40 cellular contexts compared by ENCODE assay signal in the genomic region with DNA sequence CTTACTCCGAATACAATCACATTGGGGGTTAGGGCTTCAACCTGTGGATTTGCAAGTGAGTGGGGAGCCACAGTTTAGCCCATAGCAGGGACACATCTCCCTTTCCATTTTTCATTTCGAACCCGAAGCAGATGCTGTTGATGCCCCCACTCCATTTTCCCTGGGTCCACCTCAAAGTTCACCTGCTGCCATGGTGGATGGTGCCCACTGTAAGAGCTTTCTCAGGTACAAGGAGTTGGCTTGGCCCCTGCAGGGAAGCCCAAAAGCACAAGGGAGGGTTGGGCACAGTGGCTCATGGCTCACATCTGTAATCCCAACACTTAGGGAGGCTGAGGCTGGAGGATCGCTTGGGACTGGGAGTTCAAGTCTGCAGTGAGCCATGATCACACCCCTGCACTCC. TPM values are rescaled to one million over a fixed set of nuclear protein-coding genes. Genes with fewer than 3 reads are reported as not detected.
"Had no signal": no experiment of that assay in that cellular context is flagged by ENCODE, and none has a peak within 500 bp of the region (broad histone marks: within the 10 kb centered on the region; RNA-seq: fewer than 3 reads in every experiment).

No MANE protein-coding gene starts in this region.

- H3K9me3 ChIP-seq: adrenal gland, body of pancreas, breast epithelium had no signal

- DNase-seq: activated B cell treated with CpG ODN at 0.5 μM for 24 hours; activated CD4-positive, alpha-beta memory T cell treated with anti-CD3 and anti-CD28 coated beads for 36 hours; activated CD4-positive, alpha-beta T cell treated with anti-CD3 and anti-CD28 coated beads for 4 hours; activated CD4-positive, alpha-beta T cell treated with anti-CD3 and anti-CD28 coated beads, Interleukin-2, amount 10 ng/mL, durations not matched to agents 24 days and 14 days; activated CD4-positive, alpha-beta T cell treated with anti-CD3 and anti-CD28 coated beads, Interleukin-2, amount 50 U/mL, for 1 hour; activated CD4-positive, alpha-beta T cell treated with anti-CD3 and anti-CD28 coated beads, Interleukin-2, amount 50 U/mL, for 4 hours; activated CD4-positive, CD25-positive, alpha-beta regulatory T cell treated with anti-CD3 and anti-CD28 coated beads, Interleukin-2, amount 50 U/mL, for 72 hours; activated CD8-positive, alpha-beta memory T cell treated with anti-CD3 and anti-CD28 coated beads, Interleukin-2, amount 50 U/mL, for 4 hours; activated CD8-positive, alpha-beta T cell treated with anti-CD3 and anti-CD28 coated beads for 36 hours; activated effector memory CD4-positive, alpha-beta T cell treated with anti-CD3 and anti-CD28 coated beads, Interleukin-2, amount 50 U/mL, for 16 hours; activated gamma-delta T cell treated with Interleukin-2 at 50 U/mL for 16 hours; activated naive CD4-positive, alpha-beta T cell; activated naive CD4-positive, alpha-beta T cell treated with anti-CD3 and anti-CD28 coated beads for 36 hours; activated naive CD4-positive, alpha-beta T cell treated with anti-CD3 and anti-CD28 coated beads, Interleukin-2, amount 50 U/mL, for 16 hours; activated naive CD8-positive, alpha-beta T cell treated with anti-CD3 and anti-CD28 coated beads for 36 hours; activated T-cell treated with anti-CD3 and anti-CD28 coated beads for 4 hours; activated T-cell treated with anti-CD3 and anti-CD28 coated beads, Interleukin-2, amount 50 U/mL, for 1 hour; activated T-cell treated with anti-CD3 and anti-CD28 coated beads, Interleukin-2, amount 50 U/mL, for 4 hours; activated T-cell treated with anti-CD3 and anti-CD28 coated beads, Interleukin-2, amount 50 U/mL, for 72 hours; adrenal gland; amniotic stem cell; aorta; body of pancreas; brain microvascular endothelial cell; caudate nucleus; cerebellar nuclear complex; T-helper 1 cell; T-helper 2 cell; T-helper 9 cell had no signal

- H3K27ac Mint-ChIP-seq: activated B cell treated with CpG ODN at 0.5 μM for 24 hours; activated CD4-positive, alpha-beta memory T cell treated with anti-CD3 and anti-CD28 coated beads for 36 hours; activated CD4-positive, alpha-beta T cell treated with anti-CD3 and anti-CD28 coated beads, Interleukin-2, amount 10 ng/mL, durations not matched to agents 24 days and 14 days; activated CD8-positive, alpha-beta T cell treated with anti-CD3 and anti-CD28 coated beads for 36 hours; activated naive CD4-positive, alpha-beta T cell treated with anti-CD3 and anti-CD28 coated beads for 36 hours; activated naive CD4-positive, alpha-beta T cell treated with anti-CD3 and anti-CD28 coated beads, Interleukin-2, amount 50 U/mL, for 72 hours; activated naive CD8-positive, alpha-beta T cell treated with anti-CD3 and anti-CD28 coated beads for 36 hours; activated T-cell treated with anti-CD3 and anti-CD28 coated beads, Interleukin-2, amount 50 U/mL, for 72 hours; activated T-helper 1 cell treated with anti-CD3 and anti-CD28 coated beads, Interleukin-12 subunit alpha, Interleukin-12 subunit beta, Interleukin-2, Interleukin-4 antibody, amounts not matched to agents 30 ng/mL and 10 ng/mL and 1 ng/mL, durations not matched to agents 14 hours and 24 hours and 36 hours; activated T-helper 17 cell treated with anti-CD3 and anti-CD28 coated beads, Interleukin-2, amount 50 U/mL, for 72 hours; T-helper 1 cell treated with Interleukin-12 subunit alpha and Interleukin-12 subunit beta and Interleukin-4 antibody, amounts not matched to agents 30 μg/mL and 1 μg/mL, for 36 hours had no signal

- H3K27me3 Mint-ChIP-seq: activated B cell treated with CpG ODN at 0.5 μM for 24 hours; activated CD4-positive, alpha-beta memory T cell treated with anti-CD3 and anti-CD28 coated beads for 36 hours; activated CD4-positive, alpha-beta T cell treated with anti-CD3 and anti-CD28 coated beads, Interleukin-2, amount 10 ng/mL, durations not matched to agents 24 days and 14 days; activated CD8-positive, alpha-beta T cell treated with anti-CD3 and anti-CD28 coated beads for 36 hours; activated naive CD8-positive, alpha-beta T cell treated with anti-CD3 and anti-CD28 coated beads for 36 hours; activated T-helper 17 cell treated with anti-CD3 and anti-CD28 coated beads, Interleukin-2, amount 50 U/mL, for 72 hours; central memory CD8-positive, alpha-beta T cell had no signal

- H3K27ac ChIP-seq: adrenal gland, body of pancreas, brain microvascular endothelial cell, breast epithelium, cardiac muscle cell, VCaP had no signal

- H3K4me1 ChIP-seq: adrenal gland, body of pancreas, breast epithelium had no signal

- H3K36me3 Mint-ChIP-seq: activated CD4-positive, alpha-beta memory T cell treated with anti-CD3 and anti-CD28 coated beads for 36 hours; activated naive CD4-positive, alpha-beta T cell treated with anti-CD3 and anti-CD28 coated beads, Interleukin-2, amount 50 U/mL, for 72 hours; activated naive CD8-positive, alpha-beta T cell treated with anti-CD3 and anti-CD28 coated beads for 36 hours had no signal

- H3K4me3 ChIP-seq: adrenal gland, body of pancreas, breast epithelium, cardiac muscle cell had no signal

- H3K4me3 Mint-ChIP-seq: activated B cell treated with CpG ODN at 0.5 μM for 24 hours; activated CD4-positive, alpha-beta memory T cell treated with anti-CD3 and anti-CD28 coated beads for 36 hours; activated CD4-positive, alpha-beta T cell treated with anti-CD3 and anti-CD28 coated beads, Interleukin-2, amount 10 ng/mL, durations not matched to agents 24 days and 14 days; activated CD8-positive, alpha-beta T cell treated with anti-CD3 and anti-CD28 coated beads for 36 hours; activated naive CD4-positive, alpha-beta T cell treated with anti-CD3 and anti-CD28 coated beads for 36 hours; activated naive CD8-positive, alpha-beta T cell treated with anti-CD3 and anti-CD28 coated beads for 36 hours; activated T-cell treated with anti-CD3 and anti-CD28 coated beads, Interleukin-2, amount 50 U/mL, for 4 hours; activated T-cell treated with anti-CD3 and anti-CD28 coated beads, Interleukin-2, amount 50 U/mL, for 72 hours; activated T-helper 1 cell treated with anti-CD3 and anti-CD28 coated beads, Interleukin-12 subunit alpha, Interleukin-12 subunit beta, Interleukin-2, Interleukin-4 antibody, amounts not matched to agents 30 ng/mL and 10 ng/mL and 1 ng/mL, durations not matched to agents 14 hours and 24 hours and 36 hours; activated T-helper 17 cell treated with anti-CD3 and anti-CD28 coated beads, Interleukin-2, amount 50 U/mL, for 72 hours; central memory CD8-positive, alpha-beta T cell; T-helper 1 cell treated with Interleukin-12 subunit alpha and Interleukin-12 subunit beta and Interleukin-4 antibody, amounts not matched to agents 30 μg/mL and 1 μg/mL, for 36 hours; T-helper 2 cell treated with Interferon-gamma antibody and Interleukin-4, amounts not matched to agents 5 μg/mL and 100 μg/mL, for 36 hours had no signal

- H3K9me3 Mint-ChIP-seq: activated B cell treated with CpG ODN at 0.5 μM for 24 hours; activated CD4-positive, alpha-beta memory T cell treated with anti-CD3 and anti-CD28 coated beads for 36 hours; activated CD4-positive, alpha-beta T cell treated with anti-CD3 and anti-CD28 coated beads, Interleukin-2, amount 10 ng/mL, durations not matched to agents 24 days and 14 days; activated CD8-positive, alpha-beta T cell treated with anti-CD3 and anti-CD28 coated beads for 36 hours; activated naive CD4-positive, alpha-beta T cell treated with anti-CD3 and anti-CD28 coated beads for 36 hours; activated naive CD4-positive, alpha-beta T cell treated with anti-CD3 and anti-CD28 coated beads, Interleukin-2, amount 50 U/mL, for 72 hours; activated naive CD8-positive, alpha-beta T cell treated with anti-CD3 and anti-CD28 coated beads for 36 hours; activated T-cell treated with anti-CD3 and anti-CD28 coated beads, Interleukin-2, amount 50 U/mL, for 4 hours; activated T-cell treated with anti-CD3 and anti-CD28 coated beads, Interleukin-2, amount 50 U/mL, for 72 hours; activated T-helper 1 cell treated with anti-CD3 and anti-CD28 coated beads, Interleukin-12 subunit alpha, Interleukin-12 subunit beta, Interleukin-2, Interleukin-4 antibody, amounts not matched to agents 30 ng/mL and 10 ng/mL and 1 ng/mL, durations not matched to agents 14 hours and 24 hours and 36 hours; activated T-helper 17 cell treated with anti-CD3 and anti-CD28 coated beads, Interleukin-2, amount 50 U/mL, for 72 hours; central memory CD8-positive, alpha-beta T cell; T-helper 1 cell treated with Interleukin-12 subunit alpha and Interleukin-12 subunit beta and Interleukin-4 antibody, amounts not matched to agents 30 μg/mL and 1 μg/mL, for 36 hours; T-helper 2 cell treated with Interferon-gamma antibody and Interleukin-4, amounts not matched to agents 5 μg/mL and 100 μg/mL, for 36 hours had no signal

- FAIRE-seq: astrocyte, TTC549 had no signal

- H3K27me3 ChIP-seq: adrenal gland, body of pancreas, brain microvascular endothelial cell, breast epithelium, cardiac muscle cell had no signal

- H3K36me3 ChIP-seq: adrenal gland, brain microvascular endothelial cell, breast epithelium, cardiac muscle cell had no signal

RNA-seq across cellular contexts. Expression of a gene that starts 51.8 kb away (rescaled TPM):
- total RNA-seq: astrocyte, cardiac muscle cell had no signal
